In genomic region chr1:149607803-149608145, GRCh38 we compare ENCODE assay signal across 9 cellular contexts. TPM values are rescaled to one million over a fixed set of nuclear protein-coding genes. Genes with fewer than 3 reads are reported as not detected.
A peak's percentile ranks its signal among the peaks of the same experiment; 100 is the strongest.
DNase-seq lines count a peak whose midpoint lies in the region; ATAC-seq, FAIRE-seq and TF ChIP-seq lines count a peak whose summit lies in the region.
"Not testable (repeated sequence)": the region's sequence is repeated elsewhere in the genome, so short reads cannot be mapped to it uniquely, and the experiment has no call there.
"Had no signal": no experiment of that assay in that cellular context is flagged by ENCODE, and none has a peak within 500 bp of the region (broad histone marks: within the 10 kb centered on the region; RNA-seq: fewer than 3 reads in every experiment).

No MANE protein-coding gene starts in this region.

- TF ChIP-seq RAD21 in A549 (conservative IDR thresholded peaks at IDR 0.05 in 1 of 2, IDR thresholded peaks at IDR 0.05 in 1 of 2); HCT116 (IDR thresholded peaks at IDR 0.05; ENCODE audit: low read depth); SK-N-SH (IDR thresholded peaks at IDR 0.05; ENCODE audit: low read length): not testable (repeated sequence)

- H3K79me2 ChIP-seq in HCT116 (ENCODE audit: insufficient read depth, low read length); SK-N-SH (ENCODE audit: insufficient read depth); neural progenitor cell (ENCODE audit: low read depth): not testable (repeated sequence)

- H3K27ac Mint-ChIP-seq in effector memory CD8-positive, alpha-beta T cell: peak overlapping the region in 1 of 2 donors; percentile 46
- H3K27ac Mint-ChIP-seq in neural progenitor cell: not testable (repeated sequence)

- DNase-seq in A549 (ENCODE audit: low read depth in 1 of 2, low spot score in 1 of 2); HCT116 (ENCODE audit: low read depth, low spot score); SK-N-SH; neural progenitor cell (ENCODE audit: low spot score): not testable (repeated sequence)
- peak; percentile 22 for DNase-seq in activated naive CD4-positive, alpha-beta T cell treated with Interleukin-2 at 50 U/mL for 16 hours
- DNase-seq in effector memory CD8-positive, alpha-beta T cell: peak; percentile 14 to 35 (median 34)
- DNase-seq in stimulated activated CD4-positive, alpha-beta T cell treated with anti-CD3 and anti-CD28 coated beads, Interleukin-4, amount 100 ng/mL, for 4 hours: peak; percentile 10 to 23

- H3K9me3 ChIP-seq in A549; HCT116 (ENCODE audit: control insufficient read depth in 1 of 2, insufficient read depth in 1 of 2, low read depth in 1 of 2, low read length in 2 of 2); SK-N-SH; neural progenitor cell (ENCODE audit: low read depth): not testable (repeated sequence)

- H3K9me2 ChIP-seq in HCT116 (ENCODE audit: insufficient read depth); SK-N-SH: not testable (repeated sequence)

- FAIRE-seq in A549 (lab: Jason Lieb, UNC): not testable (repeated sequence)

- H3K4me3 Mint-ChIP-seq in effector memory CD8-positive, alpha-beta T cell: peak overlapping the region; percentile 51 to 68
- H3K4me3 Mint-ChIP-seq in neural progenitor cell: peak overlapping the region; percentile 55

- H3K27ac ChIP-seq in A549; SK-N-SH (ENCODE audit: low read depth in 2 of 2, low read length in 1 of 2); neural progenitor cell: not testable (repeated sequence)
- H3K27ac ChIP-seq in HCT116 (ENCODE audit: low read depth, low read length): peak overlapping the region; percentile 48; the same call in 1 of the 2 replicates

- not testable (repeated sequence) for H4K20me1 ChIP-seq in HCT116 (ENCODE audit: insufficient read depth); SK-N-SH (ENCODE audit: insufficient read depth); neural progenitor cell (ENCODE audit: low read depth)

- H3F3A ChIP-seq in SK-N-SH (replicated peaks; ENCODE audit: insufficient read depth); neural progenitor cell (ENCODE audit: low read depth): not testable (repeated sequence)

- BruUV-seq in HCT116 (replicated peaks; lab: Mats Ljungman, UMichigan): TSS peak; percentile 60

- not testable (repeated sequence) for H3K4me1 ChIP-seq in A549; HCT116 (ENCODE audit: control insufficient read depth in 1 of 2, insufficient read depth in 2 of 2, low read length in 2 of 2); SK-N-SH (ENCODE audit: control insufficient read depth in 1 of 2, insufficient read depth in 2 of 2, low read depth in 1 of 2, low read length in 1 of 2); neural progenitor cell

- whole genome bisulfite sequencing in A549 (ENCODE audit: missing lambda C conversion rate): no CpG with 5 or more reads among the region's 32 CpGs
- no CpG with 5 or more reads among the region's 32 CpGs for WGBS in SK-N-SH (ENCODE audit: low lambda C conversion rate)

- H3K36me3 Mint-ChIP-seq in effector memory CD8-positive, alpha-beta T cell (ENCODE audit: insufficient read depth); neural progenitor cell: not testable (repeated sequence)

- not testable (repeated sequence) for H3K27me3 ChIP-seq in HCT116 (ENCODE audit: insufficient read depth, low read length); SK-N-SH (ENCODE audit: insufficient read depth); neural progenitor cell

- H3K4me3 ChIP-seq in A549: peak overlapping the region; percentile 36; the same call in 2 of the 3 replicates
- H3K4me3 ChIP-seq in HCT116 (replicated peaks in 1 of 2; ENCODE audit: low read depth in 1 of 2, low read length in 2 of 2): peak overlapping the region; percentile 40 to 56
- H3K4me3 ChIP-seq in SK-N-SH (ENCODE audit: low read depth in 2 of 2, low read length in 1 of 2): peak overlapping the region in 1 of 2 experiments; percentile 34; a peak in 2 of 4 replicates
- peak overlapping the region; percentile 13 for H3K4me3 ChIP-seq in iPS-11a (ENCODE audit: low read depth, low read length)
- H3K4me3 ChIP-seq in neural progenitor cell: peak overlapping the region; percentile 56

- H3K9ac ChIP-seq in HCT116 (ENCODE audit: low read length): peak overlapping the region; percentile 47
- not testable (repeated sequence) for H3K9ac ChIP-seq in SK-N-SH, neural progenitor cell

- CTCF ChIA-PET in A549 (lab: Yijun Ruan, JAX); HCT116 (lab: Charles Lee); SK-N-SH (lab: Yijun Ruan, JAX): not testable (repeated sequence)

- not testable (repeated sequence) for H3K36me3 ChIP-seq in HCT116 (ENCODE audit: control insufficient read depth in 1 of 2, insufficient read depth in 2 of 2, low read length in 2 of 2); SK-N-SH (replicated peaks in 1 of 2; ENCODE audit: control insufficient read depth in 1 of 2, insufficient read depth in 2 of 2, low read length in 1 of 2); neural progenitor cell

- intact Hi-C loops in HCT116 (cut with micrococcal nuclease): not testable (repeated sequence)

- not testable (repeated sequence) for TF ChIP-seq EP300 in A549 (IDR thresholded peaks at IDR 0.05); SK-N-SH (IDR thresholded peaks at IDR 0.05; ENCODE audit: borderline replicate concordance in 1 of 2, low read depth in 1 of 2, low read length in 1 of 2)

- H3K27me3 Mint-ChIP-seq in effector memory CD8-positive, alpha-beta T cell; neural progenitor cell (ENCODE audit: insufficient read depth, low read depth): not testable (repeated sequence)

- H3K4me1 Mint-ChIP-seq in effector memory CD8-positive, alpha-beta T cell (ENCODE audit: low read depth in 2 of 2); neural progenitor cell: not testable (repeated sequence)

- TF ChIP-seq CTCF in A549 (IDR thresholded peaks at IDR 0.05); HCT116 (IDR thresholded peaks at IDR 0.05 in 2 of 3, conservative IDR thresholded peaks at IDR 0.05 in 1 of 3; ENCODE audit: borderline replicate concordance in 1 of 3, insufficient read depth in 1 of 3, low read depth in 2 of 3, low read length in 2 of 3); SK-N-SH (IDR thresholded peaks at IDR 0.05); neural progenitor cell (IDR thresholded peaks at IDR 0.05): not testable (repeated sequence)

- H2AFZ ChIP-seq in HCT116 (ENCODE audit: low read depth, low read length, poor library complexity, severe bottlenecking); SK-N-SH (ENCODE audit: low read depth); neural progenitor cell (replicated peaks): not testable (repeated sequence)

- RAD21 ChIA-PET in HCT116 (lab: Charles Lee; ENCODE audit: low non-redundant PET in 1 of 2, low total read pairs in 2 of 2, uncharacterized antibody in 2 of 2, unreplicated experiment in 2 of 2): not testable (repeated sequence)

- POLR2A ChIA-PET in A549 (lab: Yijun Ruan, JAX); HCT116 (lab: Charles Lee); SK-N-SH (lab: Yijun Ruan, JAX): not testable (repeated sequence)

- H3K4me2 ChIP-seq in A549: peak overlapping the region; percentile 68
- H3K4me2 ChIP-seq in HCT116 (ENCODE audit: low read length): peak overlapping the region; percentile 56
- H3K4me2 ChIP-seq in SK-N-SH: peak overlapping the region; percentile 66
- peak overlapping the region; percentile 74 for H3K4me2 ChIP-seq in neural progenitor cell

- not testable (repeated sequence) for TF ChIP-seq POLR2A in A549 (IDR thresholded peaks at IDR 0.05; ENCODE audit: low read length); HCT116 (IDR thresholded peaks at IDR 0.05; ENCODE audit: borderline replicate concordance, extremely low read depth, insufficient read depth, insufficient read length)

- not testable (repeated sequence) for ATAC-seq in A549; HCT116; effector memory CD8-positive, alpha-beta T cell (replicated peaks)

- not testable (repeated sequence) for H3K9me3 Mint-ChIP-seq in effector memory CD8-positive, alpha-beta T cell; neural progenitor cell

RNA-seq across cellular contexts. Expression of gene PPIAL4C, which starts 24.1 kb away (rescaled TPM):
- polyA plus RNA-seq in A549 (2011; rRNA removed): not detected in 2 replicates
- polyA plus RNA-seq in A549 (2012; cell fraction: cytosol; rRNA removed): not detected in 2 replicates
- not detected in 2 replicates for polyA plus RNA-seq in A549 (2012; cell fraction: nucleus; rRNA removed)
- polyA plus RNA-seq in A549 (2017; fragmentation: RNase III; extraction: RNeasy Plus Mini Kit Qiagen cat#74134 plus additional on column Dnase treatment): not detected in 3 replicates
- not detected in 2 replicates for polyA minus RNA-seq in A549 (2011; rRNA and poly(A)+ RNA removed)
- total RNA-seq in HCT116 (2021; ENCODE audit: unreplicated experiment): not detected
- not detected in 2 replicates for polyA plus RNA-seq in HCT116 (2012)
- not detected in 2 replicates for polyA plus RNA-seq in SK-N-SH (2012; rRNA removed)
- not detected in 2 replicates for polyA plus RNA-seq in SK-N-SH (2012; cell fraction: cytosol; rRNA removed)
- not detected in 2 replicates for polyA plus RNA-seq in SK-N-SH (2012; cell fraction: nucleus; rRNA removed)
- total RNA-seq in neural progenitor cell (ENCODE audit: low replicate concordance): 0.73 TPM in 1 of 2 replicates, not detected in the other
- total RNA-seq: activated CD8-positive, alpha-beta memory T cell treated with anti-CD3 and anti-CD28 coated beads for 36 hours had no signal
